In genomic region chr7:126702242-126703016, GRCh38 we compare ENCODE assay signal across 1 cellular context.
A peak's percentile ranks its signal among the peaks of the same experiment; 100 is the strongest.
TF ChIP-seq lines count a peak whose summit lies in the region.

No MANE protein-coding gene starts in this region.

TF ChIP-seq in K562, 482 proteins besides CTCF, POLR2A, EP300 and RAD21 (continued from another document):
- TF ChIP-seq POU5F1 (IDR thresholded peaks at IDR 0.05; ENCODE audit: borderline replicate concordance, low read depth, low read length, partially characterized antibody) (no peak), PCBP2 (IDR thresholded peaks at IDR 0.05; ENCODE audit: low read depth, low read length, poor library complexity, severe bottlenecking) (no peak), MECOM (CRISPR knock-in tag; IDR thresholded peaks at IDR 0.05) (0 out of 2 replicates have a peak, but pooled peaks have one; percentile 18), SMAD4 (CRISPR knock-in tag; conservative IDR thresholded peaks at IDR 0.05) (peak; percentile 23; the same call in 1 of the 2 replicates), ZNF589 (CRISPR knock-in tag; IDR thresholded peaks at IDR 0.05; ENCODE audit: low read depth) (peak; percentile 58; the same call in 1 of the 2 replicates), BACH1 (tag; IDR thresholded peaks at IDR 0.05) (0 out of 2 replicates have a peak, but pooled peaks have one; percentile 18), PRDM10 (IDR thresholded peaks at IDR 0.05; ENCODE audit: partially characterized antibody) (peak; percentile 92), ZNF707 (CRISPR knock-in tag; conservative IDR thresholded peaks at IDR 0.05) (no peak), NFATC3 (IDR thresholded peaks at IDR 0.05) (no peak), ASH1L (IDR thresholded peaks at IDR 0.05; ENCODE audit: borderline replicate concordance, low read depth, partially characterized antibody) (no peak), ZNF592 (IDR thresholded peaks at IDR 0.05) (peak; percentile 55; the same call in 1 of the 2 replicates), ELF1 (tag; IDR thresholded peaks at IDR 0.05) (peak; percentile 47; the same call in 1 of the 2 replicates), ARID1B (IDR thresholded peaks at IDR 0.05) (peak; percentile 13; the same call in 1 of the 2 replicates), ZNF175 (CRISPR knock-in tag; IDR thresholded peaks at IDR 0.05; ENCODE audit: low read depth) (peak; percentile 90), RBM22 (IDR thresholded peaks at IDR 0.05; ENCODE audit: low read depth, low read length, poor library complexity, severe bottlenecking) (no peak)
- TF ChIP-seq, protein P1, sequence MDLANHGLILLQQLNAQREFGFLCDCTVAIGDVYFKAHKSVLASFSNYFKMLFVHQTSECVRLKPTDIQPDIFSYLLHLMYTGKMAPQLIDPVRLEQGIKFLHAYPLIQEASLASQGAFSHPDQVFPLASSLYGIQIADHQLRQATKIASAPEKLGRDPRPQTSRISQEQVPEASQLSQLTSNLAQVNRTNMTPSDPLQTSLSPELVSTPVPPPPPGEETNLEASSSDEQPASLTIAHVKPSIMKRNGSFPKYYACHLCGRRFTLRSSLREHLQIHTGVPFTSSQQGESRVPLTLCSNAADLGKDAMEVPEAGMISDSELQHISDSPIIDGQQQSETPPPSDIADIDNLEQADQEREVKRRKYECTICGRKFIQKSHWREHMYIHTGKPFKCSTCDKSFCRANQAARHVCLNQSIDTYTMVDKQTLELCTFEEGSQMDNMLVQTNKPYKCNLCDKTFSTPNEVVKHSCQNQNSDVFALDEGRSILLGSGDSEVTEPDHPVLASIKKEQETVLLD (IDR thresholded peaks at IDR 0.05): no peak
- TF ChIP-seq, protein P2, sequence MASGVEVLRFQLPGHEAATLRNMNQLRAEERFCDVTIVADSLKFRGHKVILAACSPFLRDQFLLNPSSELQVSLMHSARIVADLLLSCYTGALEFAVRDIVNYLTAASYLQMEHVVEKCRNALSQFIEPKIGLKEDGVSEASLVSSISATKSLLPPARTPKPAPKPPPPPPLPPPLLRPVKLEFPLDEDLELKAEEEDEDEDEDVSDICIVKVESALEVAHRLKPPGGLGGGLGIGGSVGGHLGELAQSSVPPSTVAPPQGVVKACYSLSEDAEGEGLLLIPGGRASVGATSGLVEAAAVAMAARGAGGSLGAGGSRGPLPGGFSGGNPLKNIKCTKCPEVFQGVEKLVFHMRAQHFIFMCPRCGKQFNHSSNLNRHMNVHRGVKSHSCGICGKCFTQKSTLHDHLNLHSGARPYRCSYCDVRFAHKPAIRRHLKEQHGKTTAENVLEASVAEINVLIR (CRISPR knock-in tag; IDR thresholded peaks at IDR 0.05): no peak
